In the genomic region with DNA sequence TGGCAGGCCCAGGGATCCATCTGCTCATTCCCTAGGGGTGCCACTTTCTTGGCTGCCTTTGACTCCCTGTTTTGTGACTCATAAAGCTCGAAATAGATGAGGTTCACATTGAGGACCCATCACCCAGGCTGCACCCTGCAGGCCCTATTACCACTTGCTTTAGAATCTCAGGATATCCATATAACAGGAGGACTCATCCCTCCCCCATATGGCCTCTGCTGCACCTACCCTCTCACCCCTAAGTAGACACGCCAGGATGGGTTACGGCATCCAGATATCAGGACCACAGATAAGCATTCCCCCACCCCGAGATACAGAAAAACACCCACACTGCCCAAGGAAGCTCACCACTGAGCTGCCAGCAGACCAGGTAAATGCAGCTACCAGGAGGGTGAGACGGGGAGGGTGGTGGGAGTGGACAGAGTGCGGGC, we compare ENCODE assay signal across 23 cellular contexts.
A peak's percentile ranks its signal among the peaks of the same experiment; 100 is the strongest.
DNase-seq lines count a peak whose midpoint lies in the region; ATAC-seq and TF ChIP-seq lines count a peak whose summit lies in the region.
"Had no signal": no experiment of that assay in that cellular context is flagged by ENCODE, and none has a peak within 500 bp of the region (broad histone marks: within the 10 kb centered on the region; RNA-seq: fewer than 3 reads in every experiment).

No MANE protein-coding gene starts in this region.

- WGBS in heart left ventricle, 4 donors = 53 to 64% (median 62%) methylated on average over 6 of the region's 6 CpGs

- POLR2A ChIA-PET in PC-3 (lab: Charles Lee; ENCODE audit: unreplicated experiment) = no interaction called here

- peaks cover 0 to 53% (median 8%) of the 10 kb centered on the region in 12 donors for H3K4me1 ChIP-seq in heart left ventricle
- H3K4me1 ChIP-seq in vagina = no peaks in the 10 kb centered on the region
- no peaks in the 10 kb centered on the region for H3K4me1 ChIP-seq in PC-3 (ENCODE audit: insufficient read depth, low read length)
- H3K4me1 ChIP-seq: left lung, Peyer's patch, upper lobe of right lung had no signal

- ATAC-seq in heart left ventricle (peak; percentile 25 to 55 (median 46)), Right ventricle myocardium superior (ENCODE audit: poor library complexity) (no peak), left ventricle myocardium superior (peak; percentile 29), GM21723 (IDR thresholded peaks at IDR 0.05; ENCODE audit: unreplicated experiment) (no peak), HG03025 (IDR thresholded peaks at IDR 0.05; ENCODE audit: low FRiP score, unreplicated experiment) (no peak), PC-3 (no peak)
- ATAC-seq: gastroesophageal sphincter; GM12878; left lung; stimulated activated naive CD8-positive, alpha-beta T cell treated with anti-CD3 and anti-CD28 coated beads, Interleukin-15, amount 100 ng/mL, for 72 hours; upper lobe of right lung had no signal

- no peaks in the 10 kb centered on the region for H3K79me2 ChIP-seq in PC-3 (ENCODE audit: low read length)

- H3K27ac ChIP-seq in heart left ventricle (no peak overlapping the region), vagina (no peak overlapping the region), PC-3 (ENCODE audit: low read length) (no peak overlapping the region)
- H3K27ac ChIP-seq: epithelial cell of prostate, gastroesophageal sphincter, left lung, ovary, Peyer's patch, upper lobe of right lung had no signal

- no TSS peak for BruUV-seq in PC-3 (replicated peaks; lab: Mats Ljungman, UMichigan)

- CTCF ChIA-PET in PC-3 (lab: Charles Lee) = no interaction called here

- H3K9me2 ChIP-seq in PC-3 (replicated peaks; ENCODE audit: low read length) = no peaks in the 10 kb centered on the region

- H3K9ac ChIP-seq in PC-3 (ENCODE audit: low read length) = no peak overlapping the region

- peak in 1 of 5 donors; percentile 14 for DNase-seq in heart left ventricle
- DNase-seq in Right ventricle myocardium superior = no peak
- peak; percentile 96 for DNase-seq in NCI-H226
- DNase-seq in left ventricle myocardium superior = no peak
- peak; percentile 64 to 77 for DNase-seq in vagina (ENCODE audit: extremely low spot score in 2 of 2)
- DNase-seq in PC-3 = no peak
- DNase-seq: activated CD4-positive, alpha-beta T cell treated with anti-CD3 and anti-CD28 coated beads for 4 hours; activated naive CD4-positive, alpha-beta T cell treated with anti-CD3 and anti-CD28 coated beads, Interleukin-2, amount 50 U/mL, for 16 hours; activated T-cell treated with anti-CD3 and anti-CD28 coated beads, Interleukin-2, amount 50 U/mL, for 1 hour; GDM1; KG1; left lung; NCI-H1092 treated with DMSO at 0.1 percent for 48 hours; NCI-H774; ovary; Peyer's patch; stimulated activated naive CD8-positive, alpha-beta T cell treated with anti-CD3 and anti-CD28 coated beads, Interleukin-15, amount 100 ng/mL, for 72 hours; upper lobe of right lung had no signal

- no peaks in the 10 kb centered on the region for H4K20me1 ChIP-seq in PC-3 (ENCODE audit: low read length)

- H3K4me2 ChIP-seq in PC-3 (ENCODE audit: low read length) = no peak overlapping the region

- H3F3A ChIP-seq in PC-3 (ENCODE audit: low read length, unreplicated experiment) = no peaks in the 10 kb centered on the region

- H2AFZ ChIP-seq in PC-3 (ENCODE audit: low read length) = no peak overlapping the region

- H3K27me3 ChIP-seq in heart left ventricle (no peaks in the 10 kb centered on the region), vagina (no peaks in the 10 kb centered on the region), PC-3 (ENCODE audit: low read length) (no peaks in the 10 kb centered on the region)
- H3K27me3 ChIP-seq: gastroesophageal sphincter, left lung, ovary, Peyer's patch, upper lobe of right lung had no signal

- no peak for TF ChIP-seq POLR2A in heart left ventricle (IDR thresholded peaks at IDR 0.05)
- no peak for TF ChIP-seq POLR2A in vagina (IDR thresholded peaks at IDR 0.05)

- TF ChIP-seq CTCF in heart left ventricle (IDR thresholded peaks at IDR 0.05) (no peak), vagina (IDR thresholded peaks at IDR 0.05) (no peak), PC-3 (conservative IDR thresholded peaks at IDR 0.05; ENCODE audit: low read depth, low read length) (no peak)

- H3K9me3 ChIP-seq in heart left ventricle (no peaks in the 10 kb centered on the region), vagina (no peaks in the 10 kb centered on the region), PC-3 (ENCODE audit: low read length) (no peaks in the 10 kb centered on the region)
- H3K9me3 ChIP-seq: gastroesophageal sphincter, left lung, ovary, Peyer's patch, upper lobe of right lung had no signal

- H3K4me3 ChIP-seq in heart left ventricle (no peak overlapping the region), vagina (no peak overlapping the region), PC-3 (ENCODE audit: low read length) (no peak overlapping the region)
- H3K4me3 ChIP-seq: gastroesophageal sphincter, GM12878, left lung, ovary, Peyer's patch, upper lobe of right lung had no signal

- intact Hi-C loops in heart left ventricle (cut with DNase I) (loop anchor here in 1 of 10 donors (5.0 kb wide), 1 partner anchor 154 kb away; a partner anchor contains a TSS), Right ventricle myocardium superior (cut with DNase I) (no loop called here), left ventricle myocardium superior (cut with micrococcal nuclease) (no loop called here), vagina (cut with DNase I) (no loop called here), PC-3 (cut with micrococcal nuclease) (no loop called here)

- no peaks in the 10 kb centered on the region for H3K36me3 ChIP-seq in heart left ventricle
- no peaks in the 10 kb centered on the region for H3K36me3 ChIP-seq in vagina
- H3K36me3 ChIP-seq in PC-3 (ENCODE audit: low read depth, low read length) = no peaks in the 10 kb centered on the region
- H3K36me3 ChIP-seq: gastroesophageal sphincter, left lung, ovary, Peyer's patch, upper lobe of right lung had no signal

Comparison
In these comparisons a context has a peak if more than half of its experiments do, and no peak if none do; other contexts are left out.
1. ATAC-seq: peak in heart left ventricle (4 of 4) and left ventricle myocardium superior (single experiment); none in Right ventricle myocardium superior (single experiment), GM21723 (single experiment), HG03025 (single experiment) and PC-3 (single experiment).
2. DNase-seq: peak in NCI-H226 (single experiment) and vagina (2 of 2); none in Right ventricle myocardium superior (single experiment), left ventricle myocardium superior (single experiment) and PC-3 (single experiment).